In genomic region chr3:182913889-182914288, GRCh38 we compare ENCODE assay signal across 9 cellular contexts.
DNase-seq lines count a peak whose midpoint lies in the region; ATAC-seq and TF ChIP-seq lines count a peak whose summit lies in the region.
"Had no signal": no experiment of that assay in that cellular context is flagged by ENCODE, and none has a peak within 500 bp of the region (broad histone marks: within the 10 kb centered on the region; RNA-seq: fewer than 3 reads in every experiment).

No MANE protein-coding gene starts in this region.

- peak; percentile 53 for DNase-seq in GM12864 (ENCODE audit: low read depth)
- no peak for DNase-seq in NCI-H345 treated with DMSO at 0.1 percent for 48 hours (lab: John Stamatoyannopoulos, UW; ENCODE audit: unreplicated experiment)
- no peak for DNase-seq in SIG-M5 (lab: John Stamatoyannopoulos, UW)
- no peak for DNase-seq in left lobe of liver (ENCODE audit: low spot score)
- no peak for DNase-seq in NCI-H82 treated with DMSO at 0.1 percent for 48 hours (lab: John Stamatoyannopoulos, UW; ENCODE audit: unreplicated experiment)

- H3K4me1 Mint-ChIP-seq in activated T-helper 17 cell treated with anti-CD3 and anti-CD28 coated beads, Interleukin-2, amount 50 U/mL, for 72 hours, result peaks cover 26% of the 10 kb centered on the region

- no peaks in the 10 kb centered on the region for H3K27me3 Mint-ChIP-seq in activated T-helper 17 cell treated with anti-CD3 and anti-CD28 coated beads, Interleukin-2, amount 50 U/mL, for 72 hours

- no peak overlapping the region for H3K4me3 ChIP-seq in GM12864 (ENCODE audit: low read depth, low read length)
- H3K4me3 ChIP-seq: cardiac muscle cell had no signal

- no peak for TF ChIP-seq CTCF in GM12864 (IDR thresholded peaks at IDR 0.05; ENCODE audit: low read depth, low read length, missing control alignments)

- peak overlapping the region; percentile 48 for H3K4me3 Mint-ChIP-seq in activated T-helper 17 cell treated with anti-CD3 and anti-CD28 coated beads, Interleukin-2, amount 50 U/mL, for 72 hours

- H3K9me3 Mint-ChIP-seq in activated T-helper 17 cell treated with anti-CD3 and anti-CD28 coated beads, Interleukin-2, amount 50 U/mL, for 72 hours, result no peaks in the 10 kb centered on the region

- ATAC-seq in GM19452 (IDR thresholded peaks at IDR 0.05; ENCODE audit: unreplicated experiment) (peak; percentile 92), HG03196 (IDR thresholded peaks at IDR 0.05; ENCODE audit: unreplicated experiment) (peak; percentile 87), left lobe of liver (no peak)
- no peak for ATAC-seq in activated T-helper 17 cell treated with anti-CD3 and anti-CD28 coated beads, Interleukin-2, amount 50 U/mL, for 72 hours (replicated peaks)

- H3K27ac Mint-ChIP-seq in activated T-helper 17 cell treated with anti-CD3 and anti-CD28 coated beads, Interleukin-2, amount 50 U/mL, for 72 hours, result peak overlapping the region; percentile 62

- H3K36me3 Mint-ChIP-seq in activated T-helper 17 cell treated with anti-CD3 and anti-CD28 coated beads, Interleukin-2, amount 50 U/mL, for 72 hours (ENCODE audit: low read depth), result peaks cover 44% of the 10 kb centered on the region

Comparison
In these comparisons a context has a peak if more than half of its experiments do, and no peak if none do; other contexts are left out.
1. ATAC-seq: peak in GM19452 (single experiment) and HG03196 (single experiment); none in activated T-helper 17 cell treated with anti-CD3 and anti-CD28 coated beads, Interleukin-2, amount 50 U/mL, for 72 hours (single experiment) and left lobe of liver (single experiment).